In the genomic region with DNA sequence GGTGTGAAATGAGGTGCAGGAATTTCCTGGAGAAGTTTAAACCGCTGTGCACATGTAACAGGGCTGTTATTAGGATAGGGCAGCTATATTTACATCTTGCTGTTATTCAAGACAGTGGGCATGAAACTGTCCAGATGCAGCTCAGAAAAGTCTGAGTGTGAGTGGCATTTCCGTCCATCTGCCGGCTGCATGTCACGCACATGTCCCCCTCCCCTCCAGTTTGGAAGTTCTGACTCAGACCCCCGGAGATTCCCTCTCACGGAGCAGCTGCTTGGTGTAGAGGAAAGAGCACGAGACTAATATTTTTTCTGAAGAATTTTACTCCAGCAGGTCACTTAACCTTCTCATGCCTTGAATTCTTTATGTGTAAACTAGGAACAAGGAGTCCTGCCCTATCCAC, we compare ENCODE assay signal across 16 cellular contexts.
DNase-seq lines count a peak whose midpoint lies in the region; ATAC-seq and TF ChIP-seq lines count a peak whose summit lies in the region.
"Had no signal": no experiment of that assay in that cellular context is flagged by ENCODE, and none has a peak within 500 bp of the region (broad histone marks: within the 10 kb centered on the region; RNA-seq: fewer than 3 reads in every experiment).

No MANE protein-coding gene starts in this region.

- TF ChIP-seq CTCF in AG10803 (conservative IDR thresholded peaks at IDR 0.05; ENCODE audit: low read length) = no peak
- no peak for TF ChIP-seq CTCF in coronary artery (IDR thresholded peaks at IDR 0.05)

- no peaks in the 10 kb centered on the region for H3K27me3 ChIP-seq in effector memory CD4-positive, alpha-beta T cell (replicated peaks; ENCODE audit: control insufficient read depth, insufficient read depth, low read length, poor library complexity, severe bottlenecking)
- H3K27me3 ChIP-seq: left lung had no signal

- H3K4me1 ChIP-seq in effector memory CD4-positive, alpha-beta T cell (ENCODE audit: control insufficient read depth, insufficient read depth, low read length, poor library complexity, severe bottlenecking) = no peaks in the 10 kb centered on the region

- no peaks in the 10 kb centered on the region for H3K36me3 ChIP-seq in effector memory CD4-positive, alpha-beta T cell (ENCODE audit: control insufficient read depth, insufficient read depth, low read length)
- H3K36me3 ChIP-seq: left lung had no signal

- no peak for ATAC-seq in HG02678 (IDR thresholded peaks at IDR 0.05; ENCODE audit: unreplicated experiment)
- ATAC-seq: activated CD4-positive, alpha-beta T cell treated with anti-CD3 and anti-CD28 coated beads for 36 hours; left lung; natural killer cell had no signal

- no peaks in the 10 kb centered on the region for H3K9me3 ChIP-seq in effector memory CD4-positive, alpha-beta T cell (ENCODE audit: control insufficient read depth, low read length)
- H3K9me3 ChIP-seq: left lung had no signal

- H3K4me3 ChIP-seq in AG10803 (ENCODE audit: low read length) = no peak overlapping the region
- no peak overlapping the region for H3K4me3 ChIP-seq in coronary artery
- H3K4me3 ChIP-seq in effector memory CD4-positive, alpha-beta T cell (ENCODE audit: insufficient read depth, low read depth, low read length, poor library complexity, severe bottlenecking) = no peak overlapping the region
- H3K4me3 ChIP-seq: left lung had no signal

- DNase-seq in AG10803 (ENCODE audit: low read depth) (peak; percentile 52), NCI-H524 (lab: John Stamatoyannopoulos, UW) (peak; percentile 80 to 95), coronary artery (ENCODE audit: low spot score) (no peak), myocyte (ENCODE audit: low read depth) (peak; percentile 91), mucosa of gallbladder (ENCODE audit: low spot score) (no peak)
- no peak for DNase-seq in effector memory CD4-positive, alpha-beta T cell
- DNase-seq in stimulated activated CD4-positive, alpha-beta T cell treated with anti-CD3 and anti-CD28 coated beads, Interleukin-4, amount 100 ng/mL, for 24 hours = no peak
- DNase-seq: COR-L47, left lung, MM.1S, natural killer cell, NCI-H774, RPMI8226, substantia nigra had no signal

- peak overlapping the region; percentile 53 to 93 for H3K27ac ChIP-seq in coronary artery
- H3K27ac ChIP-seq in effector memory CD4-positive, alpha-beta T cell (ENCODE audit: insufficient read depth, low read length, poor library complexity, severe bottlenecking) = no peak overlapping the region
- H3K27ac ChIP-seq: left lung had no signal

Comparison
In these comparisons a context has a peak if more than half of its experiments do, and no peak if none do; other contexts are left out.
1. DNase-seq: peak in AG10803 (single experiment), NCI-H524 (2 of 2) and myocyte (single experiment); none in coronary artery (single experiment), effector memory CD4-positive, alpha-beta T cell (0 of 3), stimulated activated CD4-positive, alpha-beta T cell treated with anti-CD3 and anti-CD28 coated beads, Interleukin-4, amount 100 ng/mL, for 24 hours (single experiment) and mucosa of gallbladder (single experiment).